ENCODE assay signal across 8 cellular contexts in genomic region chr1:86702954-86703494, GRCh38. TPM values are rescaled to one million over a fixed set of nuclear protein-coding genes. Genes with fewer than 3 reads are reported as not detected.
DNase-seq lines count a peak whose midpoint lies in the region; ATAC-seq and TF ChIP-seq lines count a peak whose summit lies in the region.
"Not testable (repeated sequence)": the region's sequence is repeated elsewhere in the genome, so short reads cannot be mapped to it uniquely, and the experiment has no call there.

No MANE protein-coding gene starts in this region.

- peak overlapping the region; percentile 82 for H3K4me3 Mint-ChIP-seq in Calu3 (ENCODE audit: low read depth, unreplicated experiment)
- peak overlapping the region; percentile 89 for H3K4me3 Mint-ChIP-seq in T-helper 2 cell treated with Interferon-gamma antibody and Interleukin-4, amounts not matched to agents 5 μg/mL and 100 μg/mL, for 36 hours
- peak overlapping the region; percentile 93 for H3K4me3 Mint-ChIP-seq in activated naive CD4-positive, alpha-beta T cell treated with anti-CD3 and anti-CD28 coated beads for 36 hours

- not testable (repeated sequence) for H2BK120ac ChIP-seq in neuronal stem cell (ENCODE audit: low read depth, low read length)

- peaks cover 26% of the 10 kb centered on the region for H3K4me1 Mint-ChIP-seq in Calu3 (ENCODE audit: low read depth, unreplicated experiment)
- peaks cover 29% of the 10 kb centered on the region for H3K4me1 Mint-ChIP-seq in T-helper 2 cell treated with Interferon-gamma antibody and Interleukin-4, amounts not matched to agents 5 μg/mL and 100 μg/mL, for 36 hours (ENCODE audit: low read depth)
- H3K4me1 Mint-ChIP-seq in activated naive CD4-positive, alpha-beta T cell treated with anti-CD3 and anti-CD28 coated beads for 36 hours (ENCODE audit: low read depth), result peaks cover 36% of the 10 kb centered on the region

- peak overlapping the region; percentile 100 for H3K27ac ChIP-seq in colonic mucosa
- H3K27ac ChIP-seq in left lung, result peak overlapping the region; percentile 99 to 100
- H3K27ac ChIP-seq in neuronal stem cell (replicated peaks; ENCODE audit: low read length), result not testable (repeated sequence)
- peak overlapping the region; percentile 99 for H3K27ac ChIP-seq in upper lobe of right lung

- H3K4me1 ChIP-seq in colonic mucosa; neuronal stem cell (ENCODE audit: control insufficient read depth in 2 of 2, insufficient read depth in 1 of 2, low read depth in 1 of 2, low read length in 2 of 2): not testable (repeated sequence)
- H3K4me1 ChIP-seq in left lung (peaks cover 11 to 35% of the 10 kb centered on the region in 2 donors), upper lobe of right lung (peaks cover 32% of the 10 kb centered on the region)

- not testable (repeated sequence) for H2BK5ac ChIP-seq in neuronal stem cell (ENCODE audit: low read length)

- peak overlapping the region; percentile 81 for H3K27ac Mint-ChIP-seq in Calu3 (ENCODE audit: unreplicated experiment)
- peak overlapping the region; percentile 50 for H3K27ac Mint-ChIP-seq in T-helper 2 cell treated with Interferon-gamma antibody and Interleukin-4, amounts not matched to agents 5 μg/mL and 100 μg/mL, for 36 hours
- H3K27ac Mint-ChIP-seq in activated naive CD4-positive, alpha-beta T cell treated with anti-CD3 and anti-CD28 coated beads for 36 hours, result peak overlapping the region; percentile 98

- not testable (repeated sequence) for H3K9ac ChIP-seq in colonic mucosa (ENCODE audit: low read depth in 2 of 2, low read length in 2 of 2); neuronal stem cell (ENCODE audit: low read depth, low read length, poor library complexity)

- not testable (repeated sequence) for H3K18ac ChIP-seq in neuronal stem cell (ENCODE audit: low read length)

- not testable (repeated sequence) for H2BK12ac ChIP-seq in neuronal stem cell (ENCODE audit: low read length)

- H2BK15ac ChIP-seq in neuronal stem cell (ENCODE audit: low read length), result not testable (repeated sequence)

- H3K4me2 ChIP-seq in neuronal stem cell (ENCODE audit: insufficient read depth, low read length, poor library complexity, severe bottlenecking), result not testable (repeated sequence)

- not testable (repeated sequence) for H3K14ac ChIP-seq in neuronal stem cell (ENCODE audit: low read length)

- TF ChIP-seq CTCF in Calu3 (IDR thresholded peaks at IDR 0.05; ENCODE audit: unreplicated experiment); colonic mucosa (IDR thresholded peaks at IDR 0.05); left lung (IDR thresholded peaks at IDR 0.05); upper lobe of right lung (IDR thresholded peaks at IDR 0.05): not testable (repeated sequence)

- H4K91ac ChIP-seq in neuronal stem cell (ENCODE audit: low read depth, low read length, poor library complexity), result not testable (repeated sequence)

- H3K9me3 ChIP-seq in colonic mucosa; left lung; neuronal stem cell (replicated peaks in 1 of 2; ENCODE audit: control insufficient read depth in 2 of 2, insufficient read depth in 1 of 2, low read depth in 1 of 2, low read length in 2 of 2); upper lobe of right lung: not testable (repeated sequence)

- H3K36me3 Mint-ChIP-seq in Calu3 (ENCODE audit: insufficient read depth, unreplicated experiment), result peaks cover 35% of the 10 kb centered on the region
- H3K36me3 Mint-ChIP-seq in T-helper 2 cell treated with Interferon-gamma antibody and Interleukin-4, amounts not matched to agents 5 μg/mL and 100 μg/mL, for 36 hours (ENCODE audit: low read depth), result peaks cover 14% of the 10 kb centered on the region
- H3K36me3 Mint-ChIP-seq in activated naive CD4-positive, alpha-beta T cell treated with anti-CD3 and anti-CD28 coated beads for 36 hours (ENCODE audit: low read depth), result not testable (repeated sequence)

- CTCF ChIA-PET in Calu3 (lab: Charles Lee), result interaction anchor here (0.6 to 2.7 kb wide), 2 partner anchors 11 to 264 kb away, joined by 3 to 24 read pairs; no protein-coding TSS in a partner anchor
- CTCF ChIA-PET in activated naive CD4-positive, alpha-beta T cell treated with anti-CD3 and anti-CD28 coated beads for 36 hours (lab: Charles Lee), result interaction anchor here (0.6 to 2.5 kb wide), 7 partner anchors 9 to 211 kb away, joined by 3 to 9 read pairs (median 5); partner anchors contain the start of genes HS2ST1 and SELENOF

- DNase-seq in Calu3; T-helper 2 cell treated with Interferon-gamma antibody and Interleukin-4, amounts not matched to agents 5 μg/mL and 100 μg/mL, for 36 hours (ENCODE audit: low spot score); activated naive CD4-positive, alpha-beta T cell treated with anti-CD3 and anti-CD28 coated beads for 36 hours; colonic mucosa; left lung; neuronal stem cell (ENCODE audit: low spot score); upper lobe of right lung: not testable (repeated sequence)
- DNase-seq in NCI-H1417 (lab: John Stamatoyannopoulos, UW), result peak in 2 of 3 experiments; percentile 16 to 57

- H3K79me1 ChIP-seq in neuronal stem cell (ENCODE audit: low read depth, low read length), result not testable (repeated sequence)

- not testable (repeated sequence) for H3K4me3 ChIP-seq in colonic mucosa; neuronal stem cell (ENCODE audit: low read length in 2 of 2)
- H3K4me3 ChIP-seq in left lung (peak overlapping the region in 1 of 2 donors; percentile 77), upper lobe of right lung (peak overlapping the region; percentile 81)

- peak overlapping the region; percentile 89 for H2AFZ ChIP-seq in neuronal stem cell (ENCODE audit: low read length)

- H3K27me3 Mint-ChIP-seq in Calu3 (ENCODE audit: unreplicated experiment); T-helper 2 cell treated with Interferon-gamma antibody and Interleukin-4, amounts not matched to agents 5 μg/mL and 100 μg/mL, for 36 hours (ENCODE audit: low read depth); activated naive CD4-positive, alpha-beta T cell treated with anti-CD3 and anti-CD28 coated beads for 36 hours (ENCODE audit: low read depth): not testable (repeated sequence)

- BruUV-seq in Calu3 (replicated peaks; lab: Mats Ljungman, UMichigan), result not testable (repeated sequence)

- not testable (repeated sequence) for H3K36me3 ChIP-seq in colonic mucosa; left lung; neuronal stem cell (replicated peaks in 1 of 2; ENCODE audit: control insufficient read depth in 2 of 2, insufficient read depth in 2 of 2, low read length in 2 of 2); upper lobe of right lung

- ATAC-seq in left lung, upper lobe of right lung: not testable (repeated sequence)

- H3K4ac ChIP-seq in neuronal stem cell (ENCODE audit: low read length), result not testable (repeated sequence)

- H3K23ac ChIP-seq in neuronal stem cell (ENCODE audit: low read depth, low read length, poor library complexity), result not testable (repeated sequence)

- H3K27me3 ChIP-seq in colonic mucosa; left lung; neuronal stem cell (ENCODE audit: control insufficient read depth in 3 of 3, insufficient read depth in 3 of 3, low read depth in 1 of 3, low read length in 3 of 3); upper lobe of right lung: not testable (repeated sequence)

- not testable (repeated sequence) for H3K9me3 Mint-ChIP-seq in Calu3 (ENCODE audit: low read depth, unreplicated experiment); T-helper 2 cell treated with Interferon-gamma antibody and Interleukin-4, amounts not matched to agents 5 μg/mL and 100 μg/mL, for 36 hours; activated naive CD4-positive, alpha-beta T cell treated with anti-CD3 and anti-CD28 coated beads for 36 hours

- not testable (repeated sequence) for H2AK5ac ChIP-seq in neuronal stem cell (ENCODE audit: low read depth, low read length)

- intact Hi-C loops in Calu3 (cut with micrococcal nuclease; ENCODE audit: unreplicated experiment); colonic mucosa (cut with DNase I); upper lobe of right lung (cut with DNase I): not testable (repeated sequence)
- intact Hi-C loops in activated naive CD4-positive, alpha-beta T cell treated with anti-CD3 and anti-CD28 coated beads for 36 hours (cut with micrococcal nuclease), result loop anchor here (10.0 kb wide), 3 partner anchors 132 to 1982 kb away; partner anchors contain the start of genes BCL10 and PKN2
- intact Hi-C loops in left lung (cut with DNase I), result loop anchor here in 1 of 2 donors (5.0 kb wide), 1 partner anchor 209 kb away; the partner anchor contains the start of genes HS2ST1 and SELENOF

- WGBS in neuronal stem cell (ENCODE audit: extremely low coverage in 2 of 2, insufficient read length in 2 of 2, insufficient replicate concordance in 1 of 2), 2 donors, result no CpG with 5 or more reads among the region's 5 CpGs

- not testable (repeated sequence) for H4K8ac ChIP-seq in neuronal stem cell (ENCODE audit: low read depth, low read length)

RNA-seq across cellular contexts. Expression of gene SH3GLB1, which starts 1.4 kb away (rescaled TPM):
- 53.4 and 54.6 TPM in 2 replicates for total RNA-seq in Calu3 (2022)
- total RNA-seq in activated naive CD4-positive, alpha-beta T cell treated with anti-CD3 and anti-CD28 coated beads for 36 hours, result 10 to 100 TPM; 45.0 to 45.5 TPM
- 100 to 1,000 TPM in 1 of 2 donors, 10 to 100 TPM in 1; 76.7 to 134 TPM for total RNA-seq in colonic mucosa
- 100 to 1,000 TPM; 102 to 114 TPM for total RNA-seq in left lung
- polyA plus RNA-seq in neuronal stem cell (2013, experiment 1 of 2), result 23.0 TPM
- 23.7 TPM for polyA plus RNA-seq in neuronal stem cell (2013, experiment 2 of 2)
- total RNA-seq in upper lobe of right lung, result 105 TPM
